ENCODE assay signal across 8 cellular contexts in the genomic region with DNA sequence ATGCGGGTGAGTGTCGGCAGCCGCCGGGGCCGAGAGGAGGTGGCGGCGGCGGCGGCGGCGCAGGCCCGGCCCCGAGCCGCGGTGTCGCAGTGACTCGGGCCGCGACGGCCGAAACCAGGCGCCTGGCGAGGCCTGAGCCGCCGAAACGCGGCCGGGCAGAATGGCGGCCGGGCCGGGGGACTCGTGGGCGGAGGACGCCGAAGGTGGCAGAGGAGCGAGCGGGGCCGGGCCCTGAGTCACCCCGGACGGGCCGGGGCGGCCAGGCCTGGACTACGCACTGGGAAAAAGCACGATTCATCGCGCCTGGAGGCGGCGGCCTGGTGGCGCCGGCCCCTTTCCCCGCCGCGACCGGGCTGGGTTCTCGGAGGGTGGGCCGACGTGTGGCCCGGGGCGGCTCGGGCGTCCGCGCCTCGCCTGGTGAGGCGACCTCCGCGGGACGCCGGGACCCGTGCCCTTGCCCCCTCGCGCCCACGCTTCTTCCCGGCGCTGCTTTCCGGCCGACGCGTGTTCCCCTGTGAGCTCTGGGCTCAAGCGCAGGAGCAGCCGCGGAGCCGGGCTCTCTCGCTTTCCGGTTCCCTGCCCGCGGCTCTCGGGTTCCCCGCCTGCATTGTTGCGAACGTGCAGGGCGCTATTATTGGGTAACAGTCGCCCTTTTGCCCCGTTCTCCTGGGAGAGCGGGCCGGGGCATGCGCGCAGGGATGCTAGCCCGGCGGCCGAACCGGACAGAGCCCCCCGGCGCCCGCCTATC. TPM values are rescaled to one million over a fixed set of nuclear protein-coding genes. Genes with fewer than 3 reads are reported as not detected.
DNase-seq lines count a peak whose midpoint lies in the region; ATAC-seq and TF ChIP-seq lines count a peak whose summit lies in the region.

No MANE protein-coding gene starts in this region.

- peak overlapping the region; percentile 7; the same call in 1 of the 2 replicates for H2AFZ ChIP-seq in SK-N-SH (ENCODE audit: low read depth)

- H3K79me2 ChIP-seq in SK-N-SH (ENCODE audit: insufficient read depth) = peaks cover 51% of the 10 kb centered on the region

- H3F3A ChIP-seq in SK-N-SH (replicated peaks; ENCODE audit: insufficient read depth) = peaks cover 13% of the 10 kb centered on the region

- H3K9me2 ChIP-seq in SK-N-SH = no peaks in the 10 kb centered on the region

- peaks cover 46% of the 10 kb centered on the region for H4K20me1 ChIP-seq in SK-N-SH (ENCODE audit: insufficient read depth)

- H3K4me2 ChIP-seq in SK-N-SH = peak overlapping the region; percentile 96

- peak; percentile 43 for ATAC-seq in HG03354 (IDR thresholded peaks at IDR 0.05; ENCODE audit: poor library complexity, severe bottlenecking, unreplicated experiment)

- POLR2A ChIA-PET in SK-N-SH (lab: Yijun Ruan, JAX) = interaction anchor here (0.6 to 0.9 kb wide), 3 partner anchors 9 to 264 kb away, joined by 3 to 4 read pairs (median 3); no protein-coding TSS in a partner anchor

- H3K36me3 ChIP-seq in SK-N-SH (replicated peaks in 1 of 2; ENCODE audit: control insufficient read depth in 1 of 2, insufficient read depth in 2 of 2, low read length in 1 of 2) (peaks cover 0 to 2% of the 10 kb centered on the region in 2 experiments), adrenal gland (replicated peaks in 1 of 2) (no peaks in the 10 kb centered on the region)

- peak overlapping the region; percentile 86 for H3K9ac ChIP-seq in SK-N-SH

- intact Hi-C loops in adrenal gland (cut with DNase I) = loop anchor here in 1 of 2 donors (10.0 kb wide), 1 partner anchor 256 kb away; no protein-coding TSS in a partner anchor

- 5% methylated on average over 17 of the region's 105 CpGs for WGBS in SK-N-SH (ENCODE audit: low lambda C conversion rate)
- WGBS in adrenal gland, 4 donors = 0% methylated on average over 104 to 105 of the region's 105 CpGs; no CpG with 5 or more reads in 2 of the 4 donors

- H3K27me3 ChIP-seq in SK-N-SH (ENCODE audit: insufficient read depth) (no peaks in the 10 kb centered on the region), adrenal gland (no peaks in the 10 kb centered on the region)

- CTCF ChIA-PET in SK-N-SH (lab: Yijun Ruan, JAX) = interaction anchor here (0.8 to 2.0 kb wide), 6 partner anchors 49 to 157 kb away, joined by 3 to 9 read pairs (median 3); no protein-coding TSS in a partner anchor

- TF ChIP-seq RAD21 in SK-N-SH (IDR thresholded peaks at IDR 0.05; ENCODE audit: low read length) = no peak

- H3K27ac ChIP-seq in SK-N-SH (ENCODE audit: low read depth in 2 of 2, low read length in 1 of 2) = peak overlapping the region; percentile 77 to 91
- H3K27ac ChIP-seq in adrenal gland = peak overlapping the region; percentile 85 to 99 (median 98)

- H3K4me1 ChIP-seq in SK-N-SH (ENCODE audit: control insufficient read depth in 1 of 2, insufficient read depth in 2 of 2, low read depth in 1 of 2, low read length in 1 of 2) (peaks cover 28 to 33% of the 10 kb centered on the region in 2 experiments), adrenal gland (replicated peaks in 1 of 2) (peaks cover 27 to 43% of the 10 kb centered on the region in 2 donors)

- DNase-seq in COLO668 (lab: John Stamatoyannopoulos, UW; ENCODE audit: unreplicated experiment) (peak; percentile 81), GM19240 (ENCODE audit: insufficient read length, low spot score) (peak; percentile 5), SK-N-SH (peak; percentile 89), adrenal gland (peak; percentile 47 to 73 (median 62)), hypothalamus (lab: John Stamatoyannopoulos, UW) (peak in 29 of 51 donors; percentile 5 to 86 (median 45)), skeletal muscle cell (ENCODE audit: low read depth) (no peak), cortex of kidney (lab: John Stamatoyannopoulos, UW) (no peak)

- H3K4me3 ChIP-seq in SK-N-SH (ENCODE audit: low read depth in 2 of 2, low read length in 1 of 2) (peak overlapping the region; percentile 84 to 100), adrenal gland (peak overlapping the region; percentile 50 to 94 (median 86)), skeletal muscle cell (ENCODE audit: low read depth, low read length) (peak overlapping the region; percentile 80)

- peak in 1 of 2 donors; percentile 47 for TF ChIP-seq POLR2A in adrenal gland (IDR thresholded peaks at IDR 0.05)

- no peaks in the 10 kb centered on the region for H3K9me3 ChIP-seq in SK-N-SH
- H3K9me3 ChIP-seq in adrenal gland (replicated peaks in 1 of 3) = no peaks in the 10 kb centered on the region

- 0 out of 4 replicates have a peak, but pooled peaks of 1 of the 2 experiments have one; percentile 30 for TF ChIP-seq EP300 in SK-N-SH (IDR thresholded peaks at IDR 0.05; ENCODE audit: borderline replicate concordance in 1 of 2, low read depth in 1 of 2, low read length in 1 of 2)

- no peak for TF ChIP-seq CTCF in SK-N-SH (IDR thresholded peaks at IDR 0.05)
- no peak for TF ChIP-seq CTCF in adrenal gland (IDR thresholded peaks at IDR 0.05)

TF ChIP-seq in SK-N-SH, 30 proteins besides CTCF, POLR2A, EP300 and RAD21:
- no peak for TF ChIP-seq POLR2AphosphoS5 (IDR thresholded peaks at IDR 0.05; ENCODE audit: low read depth, low read length)
- no peak for TF ChIP-seq GABPA (IDR thresholded peaks at IDR 0.05; ENCODE audit: low read depth)
- TF ChIP-seq ELF1 (IDR thresholded peaks at IDR 0.05) = no peak
- TF ChIP-seq YY1 (IDR thresholded peaks at IDR 0.05; ENCODE audit: low read depth) = peak; percentile 11; the same call in 1 of the 2 replicates
- TF ChIP-seq EZH2phosphoT487 (IDR thresholded peaks at IDR 0.05; ENCODE audit: borderline replicate concordance, low read depth) = no peak
- TF ChIP-seq NRF1 (IDR thresholded peaks at IDR 0.05; ENCODE audit: low read depth, low read length) = peak; percentile 58
- TF ChIP-seq, protein P1, sequence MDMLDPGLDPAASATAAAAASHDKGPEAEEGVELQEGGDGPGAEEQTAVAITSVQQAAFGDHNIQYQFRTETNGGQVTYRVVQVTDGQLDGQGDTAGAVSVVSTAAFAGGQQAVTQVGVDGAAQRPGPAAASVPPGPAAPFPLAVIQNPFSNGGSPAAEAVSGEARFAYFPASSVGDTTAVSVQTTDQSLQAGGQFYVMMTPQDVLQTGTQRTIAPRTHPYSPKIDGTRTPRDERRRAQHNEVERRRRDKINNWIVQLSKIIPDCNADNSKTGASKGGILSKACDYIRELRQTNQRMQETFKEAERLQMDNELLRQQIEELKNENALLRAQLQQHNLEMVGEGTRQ (IDR thresholded peaks at IDR 0.05; ENCODE audit: borderline replicate concordance, low read depth, low read length) = no peak
- no peak for TF ChIP-seq RXRA (IDR thresholded peaks at IDR 0.05; ENCODE audit: borderline replicate concordance, low read depth)
TF ChIP-seq in SK-N-SH: peak in this region for 2.

RNA-seq across cellular contexts. Expression of a gene that starts 0.5 kb away (rescaled TPM):
- polyA plus RNA-seq in SK-N-SH (2012; rRNA removed) (45.2 and 50.0 TPM in 2 replicates), adrenal gland (100 to 1,000 TPM in 1 of 3 donors, 10 to 100 TPM in 2; 20.8 to 106 (median 22.3) TPM)
- polyA plus RNA-seq in SK-N-SH (2012; cell fraction: cytosol; rRNA removed) = 56.0 and 56.7 TPM in 2 replicates
- polyA plus RNA-seq in SK-N-SH (2012; cell fraction: nucleus; rRNA removed) = 30.2 and 49.4 TPM in 2 replicates
- total RNA-seq in adrenal gland = 10 to 100 TPM; 27.8 to 49.0 (median 38.2) TPM

Comparison
In these comparisons a context has a peak if more than half of its experiments do, and no peak if none do; other contexts are left out.
1. DNase-seq: peak in COLO668 (single experiment), GM19240 (single experiment), SK-N-SH (single experiment), adrenal gland (7 of 7) and hypothalamus (29 of 51); none in skeletal muscle cell (single experiment) and cortex of kidney (single experiment).
2. Peak in every context shown above with its lines, with median percentiles within 50 percentile points of each other: H3K4me3 ChIP-seq.